Comparison of ENCODE assay signal across 1 cellular context in the genomic region with DNA sequence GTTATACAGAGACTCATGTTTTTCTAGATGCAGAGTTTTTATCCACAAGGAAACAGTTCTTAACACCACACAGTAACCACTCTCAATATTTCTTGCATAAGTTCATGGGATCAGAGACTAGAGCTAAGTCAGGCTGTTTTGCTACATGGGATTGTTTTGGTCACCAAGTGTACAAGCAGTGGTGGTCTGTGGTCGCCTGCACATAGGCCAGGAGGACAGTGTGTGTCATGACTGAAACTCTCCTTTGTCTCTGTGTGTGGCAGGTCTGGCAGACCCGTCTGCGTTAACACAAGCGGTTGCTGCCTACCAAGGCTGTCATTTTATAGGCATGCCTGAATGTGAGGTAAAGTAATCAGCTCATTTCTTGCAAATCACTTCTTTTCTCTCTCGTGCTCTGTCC.
TF ChIP-seq lines count a peak whose summit lies in the region.

No MANE protein-coding gene starts in this region.

TF ChIP-seq in WTC11, 78 proteins besides CTCF, POLR2A, EP300 and RAD21 (continued from another document):
- TF ChIP-seq, protein P1, sequence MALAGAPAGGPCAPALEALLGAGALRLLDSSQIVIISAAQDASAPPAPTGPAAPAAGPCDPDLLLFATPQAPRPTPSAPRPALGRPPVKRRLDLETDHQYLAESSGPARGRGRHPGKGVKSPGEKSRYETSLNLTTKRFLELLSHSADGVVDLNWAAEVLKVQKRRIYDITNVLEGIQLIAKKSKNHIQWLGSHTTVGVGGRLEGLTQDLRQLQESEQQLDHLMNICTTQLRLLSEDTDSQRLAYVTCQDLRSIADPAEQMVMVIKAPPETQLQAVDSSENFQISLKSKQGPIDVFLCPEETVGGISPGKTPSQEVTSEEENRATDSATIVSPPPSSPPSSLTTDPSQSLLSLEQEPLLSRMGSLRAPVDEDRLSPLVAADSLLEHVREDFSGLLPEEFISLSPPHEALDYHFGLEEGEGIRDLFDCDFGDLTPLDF (CRISPR knock-in tag; IDR thresholded peaks at IDR 0.05): no peak
- TF ChIP-seq, protein P2, sequence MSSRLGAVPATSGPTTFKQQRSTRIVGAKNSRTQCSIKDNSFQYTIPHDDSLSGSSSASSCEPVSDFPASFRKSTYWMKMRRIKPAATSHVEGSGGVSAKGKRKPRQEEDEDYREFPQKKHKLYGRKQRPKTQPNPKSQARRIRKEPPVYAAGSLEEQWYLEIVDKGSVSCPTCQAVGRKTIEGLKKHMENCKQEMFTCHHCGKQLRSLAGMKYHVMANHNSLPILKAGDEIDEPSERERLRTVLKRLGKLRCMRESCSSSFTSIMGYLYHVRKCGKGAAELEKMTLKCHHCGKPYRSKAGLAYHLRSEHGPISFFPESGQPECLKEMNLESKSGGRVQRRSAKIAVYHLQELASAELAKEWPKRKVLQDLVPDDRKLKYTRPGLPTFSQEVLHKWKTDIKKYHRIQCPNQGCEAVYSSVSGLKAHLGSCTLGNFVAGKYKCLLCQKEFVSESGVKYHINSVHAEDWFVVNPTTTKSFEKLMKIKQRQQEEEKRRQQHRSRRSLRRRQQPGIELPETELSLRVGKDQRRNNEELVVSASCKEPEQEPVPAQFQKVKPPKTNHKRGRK (CRISPR knock-in tag; IDR thresholded peaks at IDR 0.05; ENCODE audit: borderline replicate concordance): no peak
